20 cellular contexts compared by ENCODE assay signal in the genomic region with DNA sequence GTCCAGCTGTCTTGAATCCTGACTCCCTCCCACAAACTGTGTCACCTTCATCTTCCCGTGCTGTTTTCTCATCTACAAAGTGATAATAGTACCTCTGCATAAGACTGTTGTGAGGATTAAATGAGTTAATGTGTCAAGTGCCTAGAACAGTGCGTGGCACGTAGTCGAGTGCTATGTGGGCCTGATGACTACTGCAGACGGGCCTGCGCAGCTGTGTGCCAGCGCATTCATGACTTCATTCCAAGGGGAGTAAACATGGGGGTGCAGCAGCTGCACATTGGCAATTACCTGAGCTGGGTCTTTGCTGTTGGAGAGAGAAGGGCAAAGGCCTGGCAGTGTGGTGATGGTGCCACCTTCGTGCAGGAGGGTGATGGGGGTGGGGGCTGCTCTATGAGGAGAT. TPM values are rescaled to one million over a fixed set of nuclear protein-coding genes. Genes with fewer than 3 reads are reported as not detected.
DNase-seq lines count a peak whose midpoint lies in the region; ATAC-seq lines count a peak whose summit lies in the region.
"Had no signal": no experiment of that assay in that cellular context is flagged by ENCODE, and none has a peak within 500 bp of the region (broad histone marks: within the 10 kb centered on the region; RNA-seq: fewer than 3 reads in every experiment).

No MANE protein-coding gene starts in this region.

- no peak overlapping the region for H2BK5ac ChIP-seq in neuronal stem cell (ENCODE audit: low read length)

- H2BK12ac ChIP-seq in neuronal stem cell (ENCODE audit: low read length): no peak overlapping the region

- no peaks in the 10 kb centered on the region for H3K27me3 ChIP-seq in esophagus (ENCODE audit: control insufficient read depth in 1 of 2, insufficient read depth in 2 of 2, low read length in 2 of 2)
- peaks cover 0 to 6% (median 2%) of the 10 kb centered on the region in 3 experiments for H3K27me3 ChIP-seq in neuronal stem cell (ENCODE audit: control insufficient read depth in 3 of 3, insufficient read depth in 3 of 3, low read depth in 1 of 3, low read length in 3 of 3)

- H2AK5ac ChIP-seq in neuronal stem cell (ENCODE audit: low read depth, low read length): peak overlapping the region; percentile 30

- H3K9me3 ChIP-seq in esophagus (ENCODE audit: control insufficient read depth in 2 of 2, insufficient read depth in 1 of 2, low read depth in 1 of 2, low read length in 1 of 2) (no peaks in the 10 kb centered on the region), neuronal stem cell (replicated peaks in 1 of 2; ENCODE audit: control insufficient read depth in 2 of 2, insufficient read depth in 1 of 2, low read depth in 1 of 2, low read length in 2 of 2) (peaks cover 0 to 3% of the 10 kb centered on the region in 2 donors)

- H4K8ac ChIP-seq in neuronal stem cell (ENCODE audit: low read depth, low read length): no peak overlapping the region

- no peak overlapping the region for H3K23ac ChIP-seq in neuronal stem cell (ENCODE audit: low read depth, low read length, poor library complexity)

- peak overlapping the region; percentile 20 for H3K18ac ChIP-seq in neuronal stem cell (ENCODE audit: low read length)

- no peaks in the 10 kb centered on the region for H3K79me1 ChIP-seq in neuronal stem cell (ENCODE audit: low read depth, low read length)

- ATAC-seq in GM18858 (IDR thresholded peaks at IDR 0.05; ENCODE audit: unreplicated experiment): no peak
- ATAC-seq: activated CD4-positive, CD25-positive, alpha-beta regulatory T cell treated with anti-CD3 and anti-CD28 coated beads, Interleukin-2, amount 50 U/mL, for 24 hours; activated T-cell treated with anti-CD3 and anti-CD28 coated beads, Interleukin-2, amount 50 U/mL, for 4 hours had no signal

- H3K4me2 ChIP-seq in neuronal stem cell (ENCODE audit: insufficient read depth, low read length, poor library complexity, severe bottlenecking): no peak overlapping the region

- H3K4me1 ChIP-seq in esophagus (ENCODE audit: control insufficient read depth in 2 of 2, insufficient read depth in 2 of 2, low read length in 1 of 2) (peaks cover 0 to 18% of the 10 kb centered on the region in 2 donors), neuronal stem cell (ENCODE audit: control insufficient read depth in 2 of 2, insufficient read depth in 1 of 2, low read depth in 1 of 2, low read length in 2 of 2) (peaks cover 0 to 3% of the 10 kb centered on the region in 2 donors)

- H2BK15ac ChIP-seq in neuronal stem cell (ENCODE audit: low read length): peak overlapping the region; percentile 84

- no peak overlapping the region for H3K4me3 ChIP-seq in esophagus (ENCODE audit: low read depth in 1 of 2, low read length in 2 of 2)
- H3K4me3 ChIP-seq in neuronal stem cell (ENCODE audit: low read length in 2 of 2): no peak overlapping the region

- H2BK120ac ChIP-seq in neuronal stem cell (ENCODE audit: low read depth, low read length): no peak overlapping the region

- no peak overlapping the region for H4K91ac ChIP-seq in neuronal stem cell (ENCODE audit: low read depth, low read length, poor library complexity)

- no peak overlapping the region for H3K14ac ChIP-seq in neuronal stem cell (ENCODE audit: low read length)

- H3K4ac ChIP-seq in neuronal stem cell (ENCODE audit: low read length): no peak overlapping the region

- WGBS in esophagus, 2 donors: 65 to 72% methylated on average over 8 of the region's 8 CpGs
- WGBS in neuronal stem cell (ENCODE audit: extremely low coverage in 2 of 2, insufficient read length in 2 of 2, insufficient replicate concordance in 1 of 2), 2 donors: no CpG with 5 or more reads among the region's 8 CpGs

- no peaks in the 10 kb centered on the region for H3K36me3 ChIP-seq in esophagus (ENCODE audit: control insufficient read depth in 2 of 2, insufficient read depth in 2 of 2, low read length in 1 of 2)
- no peaks in the 10 kb centered on the region for H3K36me3 ChIP-seq in neuronal stem cell (replicated peaks in 1 of 2; ENCODE audit: control insufficient read depth in 2 of 2, insufficient read depth in 2 of 2, low read length in 2 of 2)

- no peak overlapping the region for H3K9ac ChIP-seq in neuronal stem cell (ENCODE audit: low read depth, low read length, poor library complexity)

- H3K27ac ChIP-seq in esophagus (ENCODE audit: low read depth in 2 of 2, low read length in 1 of 2): peak overlapping the region; percentile 64 to 91
- H3K27ac ChIP-seq in neuronal stem cell (replicated peaks; ENCODE audit: low read length): no peak overlapping the region
- H3K27ac ChIP-seq in temporal lobe (ENCODE audit: low read depth, low read length): peak overlapping the region; percentile 85

- H2AFZ ChIP-seq in neuronal stem cell (ENCODE audit: low read length): no peak overlapping the region

- peak; percentile 68 for DNase-seq in NCI-H774 (lab: John Stamatoyannopoulos, UW)
- DNase-seq in neuronal stem cell (ENCODE audit: low spot score): no peak
- no peak for DNase-seq in NCI-H2171 (lab: John Stamatoyannopoulos, UW)
- no peak for DNase-seq in hepatic stellate cell (ENCODE audit: low spot score)
- DNase-seq in NCI-H345 (lab: John Stamatoyannopoulos, UW): no peak
- DNase-seq: activated CD8-positive, alpha-beta memory T cell treated with anti-CD3 and anti-CD28 coated beads for 24 hours; activated naive CD4-positive, alpha-beta T cell treated with Interleukin-2 at 50 U/mL for 16 hours; activated T-cell treated with anti-CD3 and anti-CD28 coated beads, Interleukin-2, amount 50 U/mL, for 4 hours; CD4-positive, alpha-beta memory T cell; HCEC 1CT; NCI-H510A treated with DMSO at 0.1 percent for 48 hours had no signal

RNA-seq across cellular contexts. Expression of gene TEX44, which starts 5.0 kb away (rescaled TPM):
- polyA plus RNA-seq in esophagus: not detected
- polyA plus RNA-seq in neuronal stem cell (2013, experiment 1 of 2): not detected
- not detected for polyA plus RNA-seq in neuronal stem cell (2013, experiment 2 of 2)
- total RNA-seq in temporal lobe: not detected
- total RNA-seq: activated T-cell treated with anti-CD3 and anti-CD28 coated beads, Interleukin-2, amount 50 U/mL, for 4 hours; CD4-positive, alpha-beta memory T cell; epithelial cell of proximal tubule; left ventricle myocardium superior; mucosa of gallbladder; neural crest cell; pulmonary artery endothelial cell had no signal
- polyA plus RNA-seq: CD4-positive, alpha-beta memory T cell had no signal
